13 cellular contexts compared by ENCODE assay signal in genomic region chr1:117759535-117759934, GRCh38.
"Had no signal": no experiment of that assay in that cellular context is flagged by ENCODE, and none has a peak within 500 bp of the region (broad histone marks: within the 10 kb centered on the region; RNA-seq: fewer than 3 reads in every experiment).

No MANE protein-coding gene starts in this region.

- H3K4me3 Mint-ChIP-seq: activated B cell treated with CpG ODN at 0.5 μM for 24 hours; activated CD4-positive, alpha-beta memory T cell treated with anti-CD3 and anti-CD28 coated beads for 36 hours; activated T-helper 1 cell treated with anti-CD3 and anti-CD28 coated beads, Interleukin-12 subunit alpha, Interleukin-12 subunit beta, Interleukin-2, Interleukin-4 antibody, amounts not matched to agents 30 ng/mL and 10 ng/mL and 1 ng/mL, durations not matched to agents 14 hours and 24 hours and 36 hours; T-helper 1 cell treated with Interleukin-12 subunit alpha and Interleukin-12 subunit beta and Interleukin-4 antibody, amounts not matched to agents 30 μg/mL and 1 μg/mL, for 36 hours had no signal

- DNase-seq: activated B cell treated with CpG ODN at 0.5 μM for 24 hours, cortex of kidney, SK-N-SH had no signal

- H3K9ac ChIP-seq: SK-N-SH had no signal

- H3K27ac Mint-ChIP-seq: activated B cell treated with CpG ODN at 0.5 μM for 24 hours; activated CD4-positive, alpha-beta memory T cell treated with anti-CD3 and anti-CD28 coated beads for 36 hours; activated naive CD4-positive, alpha-beta T cell treated with anti-CD3 and anti-CD28 coated beads for 36 hours; activated naive CD4-positive, alpha-beta T cell treated with anti-CD3 and anti-CD28 coated beads, Interleukin-2, amount 50 U/mL, for 72 hours; activated T-helper 1 cell treated with anti-CD3 and anti-CD28 coated beads, Interleukin-12 subunit alpha, Interleukin-12 subunit beta, Interleukin-2, Interleukin-4 antibody, amounts not matched to agents 30 ng/mL and 10 ng/mL and 1 ng/mL, durations not matched to agents 14 hours and 24 hours and 36 hours; T-helper 1 cell treated with Interleukin-12 subunit alpha and Interleukin-12 subunit beta and Interleukin-4 antibody, amounts not matched to agents 30 μg/mL and 1 μg/mL, for 36 hours; T-helper 2 cell treated with Interferon-gamma antibody and Interleukin-4, amounts not matched to agents 5 μg/mL and 100 μg/mL, for 36 hours had no signal

- H3K27me3 ChIP-seq: Peyer's patch, SJSA1 had no signal

- H3K9me2 ChIP-seq: SK-N-SH had no signal

- H3K27ac ChIP-seq: SJSA1 had no signal

- H3K36me3 ChIP-seq: Peyer's patch, SJSA1 had no signal

- H3K36me3 Mint-ChIP-seq: activated CD4-positive, alpha-beta memory T cell treated with anti-CD3 and anti-CD28 coated beads for 36 hours; activated naive CD4-positive, alpha-beta T cell treated with anti-CD3 and anti-CD28 coated beads, Interleukin-2, amount 50 U/mL, for 72 hours; brain had no signal

- H3K9me3 Mint-ChIP-seq: activated CD4-positive, alpha-beta memory T cell treated with anti-CD3 and anti-CD28 coated beads for 36 hours; activated naive CD4-positive, alpha-beta T cell treated with anti-CD3 and anti-CD28 coated beads for 36 hours; activated naive CD4-positive, alpha-beta T cell treated with anti-CD3 and anti-CD28 coated beads, Interleukin-2, amount 50 U/mL, for 72 hours; activated T-cell treated with anti-CD3 and anti-CD28 coated beads, Interleukin-2, amount 50 U/mL, for 4 hours; activated T-helper 1 cell treated with anti-CD3 and anti-CD28 coated beads, Interleukin-12 subunit alpha, Interleukin-12 subunit beta, Interleukin-2, Interleukin-4 antibody, amounts not matched to agents 30 ng/mL and 10 ng/mL and 1 ng/mL, durations not matched to agents 14 hours and 24 hours and 36 hours; T-helper 1 cell treated with Interleukin-12 subunit alpha and Interleukin-12 subunit beta and Interleukin-4 antibody, amounts not matched to agents 30 μg/mL and 1 μg/mL, for 36 hours; T-helper 2 cell treated with Interferon-gamma antibody and Interleukin-4, amounts not matched to agents 5 μg/mL and 100 μg/mL, for 36 hours had no signal

- H3K9me3 ChIP-seq: Peyer's patch, SJSA1, SK-N-SH had no signal
